ENCODE assay signal across 9 cellular contexts in the genomic region with DNA sequence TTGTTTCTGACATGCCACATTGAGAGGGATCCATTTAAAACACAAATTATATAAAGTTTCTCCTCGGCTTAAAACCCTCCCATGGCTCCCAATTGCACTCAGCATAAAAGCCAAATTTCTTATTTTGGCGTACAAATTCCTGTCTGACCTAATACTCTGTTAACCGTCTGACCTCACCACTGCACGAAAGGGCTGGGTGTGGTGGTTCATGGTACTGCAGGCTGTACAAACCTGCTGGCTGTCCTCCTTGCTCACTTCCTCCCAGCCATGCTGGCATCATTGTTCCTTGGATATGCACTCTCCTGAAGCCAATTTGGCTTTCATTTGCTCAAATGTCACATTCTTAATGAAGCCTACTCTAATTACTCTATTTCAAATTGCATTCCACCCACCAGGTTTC.
A peak's percentile ranks its signal among the peaks of the same experiment; 100 is the strongest.
DNase-seq lines count a peak whose midpoint lies in the region; ATAC-seq, FAIRE-seq and TF ChIP-seq lines count a peak whose summit lies in the region.
"Had no signal": no experiment of that assay in that cellular context is flagged by ENCODE, and none has a peak within 500 bp of the region (broad histone marks: within the 10 kb centered on the region; RNA-seq: fewer than 3 reads in every experiment).

No MANE protein-coding gene starts in this region.

- CTCF ChIA-PET in PC-9 (lab: Charles Lee), result no interaction called here

- WGBS in hepatocyte (ENCODE audit: low lambda C conversion rate, missing lambda C conversion rate), result 36% methylated on average over 4 of the region's 4 CpGs
- WGBS in small intestine, 3 donors, result 26 to 41% (median 33%) methylated on average over 4 of the region's 4 CpGs

- H3K4me1 ChIP-seq in PC-9 (replicated peaks; ENCODE audit: insufficient read depth) (no peaks in the 10 kb centered on the region), hepatocyte (ENCODE audit: insufficient read depth) (no peaks in the 10 kb centered on the region), small intestine (ENCODE audit: control insufficient read depth in 2 of 2, insufficient read depth in 1 of 2, low read depth in 1 of 2, low read length in 1 of 2) (no peaks in the 10 kb centered on the region)

- no peaks in the 10 kb centered on the region for H3F3A ChIP-seq in PC-9 (ENCODE audit: insufficient read depth, low read depth)

- H3K36me3 ChIP-seq in PC-9 (ENCODE audit: low read depth) (no peaks in the 10 kb centered on the region), hepatocyte (replicated peaks; ENCODE audit: insufficient read depth, low read depth) (no peaks in the 10 kb centered on the region), small intestine (ENCODE audit: control insufficient read depth in 2 of 2, insufficient read depth in 2 of 2, low read length in 2 of 2) (no peaks in the 10 kb centered on the region)

- H3K27ac ChIP-seq in PC-9 (no peak overlapping the region), hepatocyte (no peak overlapping the region), small intestine (ENCODE audit: low read depth in 1 of 2, low read length in 1 of 2) (no peak overlapping the region)

- no peak for FAIRE-seq in small intestine (lab: Jason Lieb, UNC)

- H3K9me3 ChIP-seq in PC-9 (ENCODE audit: insufficient read depth, low read depth) (no peaks in the 10 kb centered on the region), hepatocyte (ENCODE audit: low read depth) (no peaks in the 10 kb centered on the region), small intestine (ENCODE audit: control insufficient read depth, low read depth) (no peaks in the 10 kb centered on the region)

- H3K4me2 ChIP-seq in PC-9 (no peak overlapping the region), hepatocyte (no peak overlapping the region)

- no TSS peak for BruUV-seq in PC-9 (replicated peaks; lab: Mats Ljungman, UMichigan)

- peak; percentile 29 for TF ChIP-seq CTCF in AG10803 (conservative IDR thresholded peaks at IDR 0.05; ENCODE audit: low read length)
- peak; percentile 8 for TF ChIP-seq CTCF in GM13977 (IDR thresholded peaks at IDR 0.05; ENCODE audit: extremely low read depth, insufficient read depth, missing control alignments)
- peak; percentile 62 for TF ChIP-seq CTCF in PC-9 (conservative IDR thresholded peaks at IDR 0.05)
- TF ChIP-seq CTCF in hepatocyte (IDR thresholded peaks at IDR 0.05; ENCODE audit: poor library complexity), result no peak

- H2AFZ ChIP-seq in PC-9, result no peak overlapping the region
- H2AFZ ChIP-seq in hepatocyte, result no peak overlapping the region

- H4K20me1 ChIP-seq in PC-9 (ENCODE audit: insufficient read depth) (no peaks in the 10 kb centered on the region), hepatocyte (ENCODE audit: insufficient read depth, poor library complexity, severe bottlenecking) (no peaks in the 10 kb centered on the region)

- no peak for ATAC-seq in Right ventricle myocardium superior (ENCODE audit: poor library complexity)
- ATAC-seq: sciatic nerve had no signal

- H3K9me2 ChIP-seq in PC-9 (ENCODE audit: insufficient read depth), result no peaks in the 10 kb centered on the region
- H3K9me2 ChIP-seq in hepatocyte (replicated peaks; ENCODE audit: insufficient read depth), result no peaks in the 10 kb centered on the region

- in situ Hi-C loops in GM13977 (cut with MboI; ENCODE audit: low pct_unique_long_range_greater_than_20kb, low sequenced_read_pairs, unreplicated experiment), result no loop called here

- intact Hi-C loops in PC-9 (cut with micrococcal nuclease; ENCODE audit: unreplicated experiment) (no loop called here), Right ventricle myocardium superior (cut with DNase I) (no loop called here)

- POLR2A ChIA-PET in PC-9 (lab: Charles Lee; ENCODE audit: unreplicated experiment), result no interaction called here

- H3K4me3 ChIP-seq in AG10803 (ENCODE audit: low read length) (no peak overlapping the region), PC-9 (no peak overlapping the region), hepatocyte (no peak overlapping the region), small intestine (ENCODE audit: low read depth in 1 of 2, low read length in 2 of 2) (no peak overlapping the region)

- H3K27me3 ChIP-seq in PC-9 (ENCODE audit: insufficient read depth, low read depth) (no peaks in the 10 kb centered on the region), hepatocyte (no peaks in the 10 kb centered on the region), small intestine (ENCODE audit: control insufficient read depth in 2 of 2, insufficient read depth in 2 of 2, low read length in 2 of 2) (no peaks in the 10 kb centered on the region)

- H3K79me2 ChIP-seq in PC-9 (ENCODE audit: low read depth) (no peaks in the 10 kb centered on the region), hepatocyte (no peaks in the 10 kb centered on the region)

- TF ChIP-seq POLR2A in erythroblast (IDR thresholded peaks at IDR 0.05; ENCODE audit: low read length), result no peak

- no peak for DNase-seq in AG10803 (ENCODE audit: low read depth)
- DNase-seq in GM13977 (ENCODE audit: low spot score), result no peak
- DNase-seq in PC-9, result no peak
- peak; percentile 13 for DNase-seq in hepatocyte (ENCODE audit: low spot score)
- DNase-seq in erythroblast (lab: John Stamatoyannopoulos, UW), result no peak
- DNase-seq in small intestine, result no peak
- DNase-seq in NCI-H187 (lab: John Stamatoyannopoulos, UW), result no peak
- no peak for DNase-seq in Right ventricle myocardium superior
